In genomic region chr7:66609176-66609575, GRCh38 we compare ENCODE assay signal across 18 cellular contexts.
"Had no signal": no experiment of that assay in that cellular context is flagged by ENCODE, and none has a peak within 500 bp of the region (broad histone marks: within the 10 kb centered on the region; RNA-seq: fewer than 3 reads in every experiment).

No MANE protein-coding gene starts in this region.

- H3K27me3 ChIP-seq: body of pancreas, hepatocyte, right atrium auricular region had no signal

- H3K4me3 ChIP-seq: body of pancreas, hepatocyte, mucosa of descending colon, prostate gland, right atrium auricular region, skin epidermis had no signal

- H3K79me2 ChIP-seq: hepatocyte had no signal

- ATAC-seq: activated CD8-positive, alpha-beta T cell treated with anti-CD3 and anti-CD28 coated beads for 36 hours; activated T-helper 17 cell treated with anti-CD3 and anti-CD28 coated beads, Interleukin-2, amount 50 U/mL, for 72 hours; body of pancreas; mucosa of descending colon; naive thymus-derived CD4-positive, alpha-beta T cell; T-cell had no signal

- H3K36me3 ChIP-seq: prostate gland, right atrium auricular region had no signal

- H2AFZ ChIP-seq: hepatocyte had no signal

- DNase-seq: activated B cell treated with CpG ODN at 0.5 μM for 24 hours; activated CD4-positive, alpha-beta T cell treated with anti-CD3 and anti-CD28 coated beads for 48 hours; activated CD8-positive, alpha-beta T cell treated with anti-CD3 and anti-CD28 coated beads for 36 hours; activated naive CD4-positive, alpha-beta T cell; activated naive CD8-positive, alpha-beta T cell treated with anti-CD3 and anti-CD28 coated beads for 36 hours; activated T-cell treated with anti-CD3 and anti-CD28 coated beads, Interleukin-2, amount 50 U/mL, for 1 hour; body of pancreas; foreskin fibroblast; left cardiac atrium; mammary epithelial cell; mucosa of descending colon; naive thymus-derived CD4-positive, alpha-beta T cell; T-cell had no signal

- H3K9me3 ChIP-seq: body of pancreas, mucosa of descending colon, prostate gland, right atrium auricular region had no signal

- H3K4me2 ChIP-seq: hepatocyte had no signal

- H3K27ac ChIP-seq: body of pancreas, hepatocyte, prostate gland, right atrium auricular region, skin epidermis had no signal

- H3K4me1 ChIP-seq: body of pancreas, prostate gland, right atrium auricular region had no signal
